Comparison of ENCODE assay signal across 12 cellular contexts in genomic region chr15:39627456-39628130, GRCh38. TPM values are rescaled to one million over a fixed set of nuclear protein-coding genes. Genes with fewer than 3 reads are reported as not detected.
DNase-seq lines count a peak whose midpoint lies in the region; ATAC-seq and TF ChIP-seq lines count a peak whose summit lies in the region.
"Had no signal": no experiment of that assay in that cellular context is flagged by ENCODE, and none has a peak within 500 bp of the region (broad histone marks: within the 10 kb centered on the region; RNA-seq: fewer than 3 reads in every experiment).

No MANE protein-coding gene starts in this region.

- H3K9me3 Mint-ChIP-seq in CD8-positive, alpha-beta T cell = no peaks in the 10 kb centered on the region
- H3K9me3 Mint-ChIP-seq in naive thymus-derived CD8-positive, alpha-beta T cell = peaks cover 0 to 3% (median 0%) of the 10 kb centered on the region in 9 donors

- H3K4me1 Mint-ChIP-seq in CD8-positive, alpha-beta T cell (ENCODE audit: low read depth) = peaks cover 82% of the 10 kb centered on the region
- peaks cover 37 to 85% (median 61%) of the 10 kb centered on the region in 4 donors for H3K4me1 Mint-ChIP-seq in naive thymus-derived CD8-positive, alpha-beta T cell

- H3K4me3 Mint-ChIP-seq in CD8-positive, alpha-beta T cell = no peak overlapping the region
- peak overlapping the region in 3 of 10 donors; percentile 9 to 46 (median 23) for H3K4me3 Mint-ChIP-seq in naive thymus-derived CD8-positive, alpha-beta T cell

- no peaks in the 10 kb centered on the region for H3K36me3 Mint-ChIP-seq in CD8-positive, alpha-beta T cell
- no peaks in the 10 kb centered on the region for H3K36me3 Mint-ChIP-seq in naive thymus-derived CD8-positive, alpha-beta T cell

- no peak overlapping the region for H3K27ac ChIP-seq in CD8-positive, alpha-beta T cell (ENCODE audit: low read depth, low read length)
- H3K27ac ChIP-seq in effector memory CD4-positive, alpha-beta T cell (ENCODE audit: insufficient read depth, low read length, poor library complexity, severe bottlenecking) = peak overlapping the region; percentile 75
- no peak overlapping the region for H3K27ac ChIP-seq in OCI-LY7 (ENCODE audit: low read depth, low read length, poor library complexity, severe bottlenecking)

- DNase-seq in Ammon's horn (ENCODE audit: low spot score) (peak; percentile 46), NCI-H1930 (lab: John Stamatoyannopoulos, UW) (no peak), OCI-LY7 (ENCODE audit: low spot score) (no peak)
- no peak for DNase-seq in CD8-positive, alpha-beta T cell
- DNase-seq in effector memory CD4-positive, alpha-beta T cell = no peak
- no peak for DNase-seq in naive thymus-derived CD8-positive, alpha-beta T cell
- DNase-seq: activated CD8-positive, alpha-beta memory T cell treated with anti-CD3 and anti-CD28 coated beads, Interleukin-2, amount 50 U/mL, for 4 hours; Calu3; NCI-H146 had no signal

- no peaks in the 10 kb centered on the region for H3K36me3 ChIP-seq in CD8-positive, alpha-beta T cell (ENCODE audit: insufficient read depth, low read length)
- no peaks in the 10 kb centered on the region for H3K36me3 ChIP-seq in effector memory CD4-positive, alpha-beta T cell (ENCODE audit: control insufficient read depth, insufficient read depth, low read length)
- H3K36me3 ChIP-seq in OCI-LY7 (ENCODE audit: insufficient read depth, low read length) = no peaks in the 10 kb centered on the region

- peak overlapping the region; percentile 80 for H3K27ac Mint-ChIP-seq in CD8-positive, alpha-beta T cell
- H3K27ac Mint-ChIP-seq in naive thymus-derived CD8-positive, alpha-beta T cell = peak overlapping the region in 8 of 10 donors; percentile 4 to 93 (median 58)

- H3K4me2 ChIP-seq in OCI-LY7 (ENCODE audit: low read length) = no peak overlapping the region

- BruUV-seq in OCI-LY7 (replicated peaks; lab: Mats Ljungman, UMichigan) = no TSS peak

- H3K4me1 ChIP-seq in CD8-positive, alpha-beta T cell (ENCODE audit: insufficient read depth, low read length) = peaks cover 74% of the 10 kb centered on the region
- H3K4me1 ChIP-seq in effector memory CD4-positive, alpha-beta T cell (ENCODE audit: control insufficient read depth, insufficient read depth, low read length, poor library complexity, severe bottlenecking) = peaks cover 78% of the 10 kb centered on the region
- H3K4me1 ChIP-seq in OCI-LY7 (ENCODE audit: insufficient read depth, low read length, poor library complexity, severe bottlenecking) = peaks cover 6% of the 10 kb centered on the region

- H3K9me3 ChIP-seq in CD8-positive, alpha-beta T cell (ENCODE audit: low read length) = no peaks in the 10 kb centered on the region
- no peaks in the 10 kb centered on the region for H3K9me3 ChIP-seq in effector memory CD4-positive, alpha-beta T cell (ENCODE audit: control insufficient read depth, low read length)
- no peaks in the 10 kb centered on the region for H3K9me3 ChIP-seq in OCI-LY7 (ENCODE audit: low read length)

- CTCF ChIA-PET in CD8-positive, alpha-beta T cell (lab: Charles Lee) = interaction anchor here (3.5 kb wide), 1 partner anchor 59 kb away, joined by 18 read pairs; no protein-coding TSS in a partner anchor
- CTCF ChIA-PET in OCI-LY7 (lab: Charles Lee; ENCODE audit: unreplicated experiment) = no interaction called here

- no peak for ATAC-seq in CD8-positive, alpha-beta T cell
- no peak for ATAC-seq in naive thymus-derived CD8-positive, alpha-beta T cell
- ATAC-seq in esophagus mucosa (no peak), HG03175 (IDR thresholded peaks at IDR 0.05; ENCODE audit: unreplicated experiment) (no peak)
- ATAC-seq: activated naive CD4-positive, alpha-beta T cell treated with anti-CD3 and anti-CD28 coated beads, Interleukin-2, amount 50 U/mL, for 72 hours had no signal

- TF ChIP-seq CTCF in CD8-positive, alpha-beta T cell (IDR thresholded peaks at IDR 0.05) = no peak
- TF ChIP-seq CTCF in OCI-LY7 (conservative IDR thresholded peaks at IDR 0.05; ENCODE audit: low read length) = no peak

- no peaks in the 10 kb centered on the region for H3K79me2 ChIP-seq in OCI-LY7 (ENCODE audit: insufficient read depth, low read depth, low read length)

- H3K27me3 Mint-ChIP-seq in CD8-positive, alpha-beta T cell (ENCODE audit: low read depth) = no peaks in the 10 kb centered on the region
- H3K27me3 Mint-ChIP-seq in naive thymus-derived CD8-positive, alpha-beta T cell = no peaks in the 10 kb centered on the region

- no peak overlapping the region for H2AFZ ChIP-seq in OCI-LY7 (ENCODE audit: low read length)

- no peaks in the 10 kb centered on the region for H3K9me2 ChIP-seq in OCI-LY7 (ENCODE audit: insufficient read depth, low read length)

- no peaks in the 10 kb centered on the region for H4K20me1 ChIP-seq in OCI-LY7 (ENCODE audit: insufficient read depth, low read length)

- intact Hi-C loops in CD8-positive, alpha-beta T cell (cut with DNase I, micrococcal nuclease) = loop anchor here (2.0 to 5.0 kb wide), 3 partner anchors 35 to 975 kb away; partner anchors contain the start of gene FSIP1 (in 1 of the 2)
- intact Hi-C loops in OCI-LY7 (cut with micrococcal nuclease; ENCODE audit: unreplicated experiment) = no loop called here

- H3K27me3 ChIP-seq in CD8-positive, alpha-beta T cell (ENCODE audit: insufficient read depth, low read length) = no peaks in the 10 kb centered on the region
- H3K27me3 ChIP-seq in effector memory CD4-positive, alpha-beta T cell (replicated peaks; ENCODE audit: control insufficient read depth, insufficient read depth, low read length, poor library complexity, severe bottlenecking) = no peaks in the 10 kb centered on the region

- POLR2A ChIA-PET in CD8-positive, alpha-beta T cell (lab: Charles Lee) = no interaction called here
- POLR2A ChIA-PET in naive thymus-derived CD8-positive, alpha-beta T cell (lab: Charles Lee) = interaction anchor here (0.8 kb wide), 1 partner anchor 19 kb away, joined by 3 read pairs; no protein-coding TSS in a partner anchor
- POLR2A ChIA-PET in OCI-LY7 (lab: Charles Lee) = no interaction called here

- H3K4me3 ChIP-seq in CD8-positive, alpha-beta T cell (ENCODE audit: low read depth, low read length) = no peak overlapping the region
- no peak overlapping the region for H3K4me3 ChIP-seq in effector memory CD4-positive, alpha-beta T cell (ENCODE audit: insufficient read depth, low read depth, low read length, poor library complexity, severe bottlenecking)
- H3K4me3 ChIP-seq in OCI-LY7 (ENCODE audit: low read depth, low read length, poor library complexity, severe bottlenecking) = no peak overlapping the region

RNA-seq across cellular contexts. Expression of gene THBS1, which starts 46.7 kb away (rescaled TPM):
- total RNA-seq in CD8-positive, alpha-beta T cell = 10 to 100 TPM; 13.5 to 16.1 TPM
- 1 to 10 TPM; 3.8 to 6.5 TPM for total RNA-seq in naive thymus-derived CD8-positive, alpha-beta T cell
- polyA plus RNA-seq in naive thymus-derived CD8-positive, alpha-beta T cell = under 1 TPM in 2 of 3 donors, not detected in 1; 0.02 to 0.27 TPM
- 16.3 TPM for total RNA-seq in esophagus mucosa
- not detected in 2 replicates for total RNA-seq in OCI-LY7 (2014; rRNA removed; shearing (Covaris generic))
- 0.51 and 1.3 TPM in 2 replicates for total RNA-seq in OCI-LY7 (2022)
